In genomic region chr6:56514395-56514794, GRCh38 we compare ENCODE assay signal across 18 cellular contexts.
DNase-seq lines count a peak whose midpoint lies in the region; ATAC-seq and TF ChIP-seq lines count a peak whose summit lies in the region.
"Had no signal": no experiment of that assay in that cellular context is flagged by ENCODE, and none has a peak within 500 bp of the region (broad histone marks: within the 10 kb centered on the region; RNA-seq: fewer than 3 reads in every experiment).

No MANE protein-coding gene starts in this region.

- peak overlapping the region; percentile 77 to 89 (median 86) for H3K27ac ChIP-seq in gastroesophageal sphincter
- H3K27ac ChIP-seq in upper lobe of left lung = peak overlapping the region in 3 of 4 donors; percentile 14 to 57 (median 36)
- H3K27ac ChIP-seq: PC-9 had no signal

- H3K9me3 ChIP-seq in adipocyte (ENCODE audit: control insufficient read depth, low read length) = no peaks in the 10 kb centered on the region
- H3K9me3 ChIP-seq in gastroesophageal sphincter = no peaks in the 10 kb centered on the region
- no peaks in the 10 kb centered on the region for H3K9me3 ChIP-seq in upper lobe of left lung
- H3K9me3 ChIP-seq: prostate gland had no signal

- H3K4me3 Mint-ChIP-seq in nephron = no peak overlapping the region
- H3K4me3 Mint-ChIP-seq: naive B cell had no signal

- TF ChIP-seq EP300 in gastroesophageal sphincter (IDR thresholded peaks at IDR 0.05) (peak; percentile 61), upper lobe of left lung (IDR thresholded peaks at IDR 0.05) (peak in 2 of 4 donors; percentile 49 to 72)

- DNase-seq in adipocyte (ENCODE audit: low read depth) (peak; percentile 39), upper lobe of left lung (no peak), NCI-H1930 (lab: John Stamatoyannopoulos, UW) (no peak), DMS79 (lab: John Stamatoyannopoulos, UW) (no peak)
- DNase-seq: activated CD4-positive, alpha-beta T cell treated with anti-CD3 and anti-CD28 coated beads, Interleukin-2, amount 50 U/mL, for 48 hours; activated T-cell treated with anti-CD3 and anti-CD28 coated beads, Interleukin-2, amount 50 U/mL, for 1 hour; AML-193; effector CD4-positive, alpha-beta T cell; left cardiac atrium; naive B cell; NCI-H187; PC-9 had no signal

- H3K9ac ChIP-seq in adipocyte (ENCODE audit: low read length) = peak overlapping the region; percentile 2

- no peak overlapping the region for H3K4me3 ChIP-seq in adipocyte (ENCODE audit: low read length)
- no peak overlapping the region for H3K4me3 ChIP-seq in gastroesophageal sphincter
- no peak overlapping the region for H3K4me3 ChIP-seq in upper lobe of left lung
- H3K4me3 ChIP-seq: PC-9, prostate gland had no signal

- no peaks in the 10 kb centered on the region for H3K27me3 Mint-ChIP-seq in nephron (ENCODE audit: low read depth)
- H3K27me3 Mint-ChIP-seq: naive B cell had no signal

- H3K36me3 ChIP-seq in adipocyte (ENCODE audit: control insufficient read depth, insufficient read depth, low read length, severe bottlenecking) = peaks cover 53% of the 10 kb centered on the region
- H3K36me3 ChIP-seq in gastroesophageal sphincter = peaks cover 0 to 49% of the 10 kb centered on the region in 2 donors
- H3K36me3 ChIP-seq in upper lobe of left lung = peaks cover 0 to 49% (median 1%) of the 10 kb centered on the region in 4 donors
- H3K36me3 ChIP-seq: prostate gland had no signal

- peak overlapping the region; percentile 11 to 34 (median 28) for H3K27ac Mint-ChIP-seq in nephron
- H3K27ac Mint-ChIP-seq: activated naive CD4-positive, alpha-beta T cell treated with anti-CD3 and anti-CD28 coated beads, Interleukin-2, amount 50 U/mL, for 72 hours had no signal

- no peak for TF ChIP-seq POLR2A in gastroesophageal sphincter (IDR thresholded peaks at IDR 0.05)
- TF ChIP-seq POLR2A in upper lobe of left lung (IDR thresholded peaks at IDR 0.05) = no peak

- H3K36me3 Mint-ChIP-seq in nephron (ENCODE audit: low read depth) = peaks cover 64% of the 10 kb centered on the region
- H3K36me3 Mint-ChIP-seq: naive B cell had no signal

- H3K4me1 Mint-ChIP-seq in nephron = peaks cover 28% of the 10 kb centered on the region

- H3K4me1 ChIP-seq in adipocyte (ENCODE audit: control insufficient read depth, insufficient read depth, low read length) = peaks cover 34% of the 10 kb centered on the region
- H3K4me1 ChIP-seq in gastroesophageal sphincter = peaks cover 36 to 92% (median 38%) of the 10 kb centered on the region in 3 donors
- H3K4me1 ChIP-seq in upper lobe of left lung = peaks cover 0 to 19% (median 7%) of the 10 kb centered on the region in 4 donors
- H3K4me1 ChIP-seq: prostate gland had no signal

- no peak for TF ChIP-seq CTCF in gastroesophageal sphincter (IDR thresholded peaks at IDR 0.05)
- TF ChIP-seq CTCF in nephron (IDR thresholded peaks at IDR 0.05; ENCODE audit: unreplicated experiment in 3 of 3) = no peak
- TF ChIP-seq CTCF in upper lobe of left lung (IDR thresholded peaks at IDR 0.05) = no peak

- peak; percentile 88 for ATAC-seq in gastroesophageal sphincter
- peak in 1 of 2 donors; percentile 75 for ATAC-seq in upper lobe of left lung (ENCODE audit: low FRiP score in 2 of 2)
- no peak for ATAC-seq in HG03025 (IDR thresholded peaks at IDR 0.05; ENCODE audit: low FRiP score, unreplicated experiment)
- ATAC-seq: activated naive CD4-positive, alpha-beta T cell treated with anti-CD3 and anti-CD28 coated beads, Interleukin-2, amount 50 U/mL, for 72 hours; SK-N-SH treated with all-trans-retinoic acid at 6 μM for 48 hours had no signal

- H3K27me3 ChIP-seq in adipocyte (replicated peaks; ENCODE audit: control insufficient read depth, insufficient read depth, low read length) (no peaks in the 10 kb centered on the region), gastroesophageal sphincter (no peaks in the 10 kb centered on the region), upper lobe of left lung (no peaks in the 10 kb centered on the region)

- 8 to 31% methylated on average over 2 of the region's 2 CpGs for WGBS in gastroesophageal sphincter (ENCODE audit: low coverage in 1 of 2), 2 donors
- 30 to 55% methylated on average over 2 of the region's 2 CpGs for WGBS in upper lobe of left lung, 2 donors

- no peaks in the 10 kb centered on the region for H3K9me3 Mint-ChIP-seq in nephron
- H3K9me3 Mint-ChIP-seq: activated naive CD4-positive, alpha-beta T cell treated with anti-CD3 and anti-CD28 coated beads, Interleukin-2, amount 50 U/mL, for 72 hours had no signal
